ENCODE assay signal across 14 cellular contexts in the genomic region with DNA sequence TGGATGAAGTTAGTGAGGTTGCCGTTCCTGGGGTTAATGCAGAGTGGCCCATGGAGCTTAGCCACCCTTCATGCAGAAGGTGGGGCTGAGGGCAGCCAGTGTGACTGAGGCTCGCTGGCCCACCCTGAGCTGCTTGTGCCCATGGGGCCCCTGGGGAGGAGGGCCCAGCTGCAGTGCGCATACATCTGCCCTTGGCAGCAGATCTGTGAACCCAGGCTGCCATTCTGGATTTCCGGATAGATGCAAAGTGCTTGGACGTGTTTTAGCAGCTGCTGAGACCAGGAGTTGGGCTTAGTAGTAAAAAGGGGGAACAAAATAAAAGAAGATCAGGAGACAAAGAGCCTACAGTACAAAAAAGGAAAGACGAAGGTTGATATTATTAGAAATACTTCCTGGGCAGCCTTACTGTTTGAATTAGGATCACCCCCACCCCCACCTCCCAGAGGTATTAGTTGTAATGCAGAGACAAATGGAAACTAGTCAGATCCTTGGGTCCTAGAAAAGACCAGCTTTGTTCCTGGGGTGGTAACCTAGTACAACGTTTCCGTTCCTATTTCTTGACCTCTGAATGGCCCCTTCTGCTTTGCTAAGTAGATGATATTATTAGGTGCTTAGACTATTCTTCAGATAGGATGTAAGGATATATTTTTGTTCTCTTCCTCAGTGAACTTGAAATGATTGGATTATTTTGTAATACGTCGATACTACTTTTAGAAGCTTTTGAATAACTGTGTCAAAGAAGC.
DNase-seq lines count a peak whose midpoint lies in the region; ATAC-seq and TF ChIP-seq lines count a peak whose summit lies in the region.
"Had no signal": no experiment of that assay in that cellular context is flagged by ENCODE, and none has a peak within 500 bp of the region (broad histone marks: within the 10 kb centered on the region; RNA-seq: fewer than 3 reads in every experiment).

No MANE protein-coding gene starts in this region.

- no peaks in the 10 kb centered on the region for H3K36me3 Mint-ChIP-seq in chondrocyte (ENCODE audit: low read depth)

- H3K27me3 ChIP-seq in left ventricle myocardium inferior (ENCODE audit: low read depth) (no peaks in the 10 kb centered on the region), neuronal stem cell (ENCODE audit: control insufficient read depth in 3 of 3, insufficient read depth in 3 of 3, low read depth in 1 of 3, low read length in 3 of 3) (no peaks in the 10 kb centered on the region), body of pancreas (no peaks in the 10 kb centered on the region)

- no peak overlapping the region for H3K14ac ChIP-seq in neuronal stem cell (ENCODE audit: low read length)

- H2BK5ac ChIP-seq in neuronal stem cell (ENCODE audit: low read length): no peak overlapping the region

- TF ChIP-seq CTCF in left ventricle myocardium inferior (IDR thresholded peaks at IDR 0.05; ENCODE audit: borderline replicate concordance) (no peak), chondrocyte (IDR thresholded peaks at IDR 0.05) (no peak), body of pancreas (IDR thresholded peaks at IDR 0.05) (no peak)

- DNase-seq in left ventricle myocardium inferior (no peak), Right ventricle myocardium inferior (ENCODE audit: missing footprints) (no peak), chondrocyte (ENCODE audit: low spot score) (no peak), neuronal stem cell (ENCODE audit: low spot score) (no peak), body of pancreas (no peak)
- DNase-seq in activated CD4-positive, alpha-beta T cell treated with anti-CD3 and anti-CD28 coated beads for 4 hours: no peak
- DNase-seq: activated CD4-positive, alpha-beta T cell treated with anti-CD3 and anti-CD28 coated beads, Interleukin-2, amount 10 ng/mL, durations not matched to agents 7 days and 5 days; activated T-cell treated with anti-CD3 and anti-CD28 coated beads, Interleukin-2, amount 50 U/mL, for 72 hours; DMS79; left colon; NCI-H2171; T-helper 1 cell had no signal

- H4K91ac ChIP-seq in neuronal stem cell (ENCODE audit: low read depth, low read length, poor library complexity): no peak overlapping the region

- H3K27ac ChIP-seq in left ventricle myocardium inferior (replicated peaks) (peak overlapping the region; percentile 90), neuronal stem cell (replicated peaks; ENCODE audit: low read length) (no peak overlapping the region), body of pancreas (no peak overlapping the region)

- H3K4ac ChIP-seq in neuronal stem cell (ENCODE audit: low read length): no peak overlapping the region

- H2BK120ac ChIP-seq in neuronal stem cell (ENCODE audit: low read depth, low read length): no peak overlapping the region

- H3K4me3 ChIP-seq in left ventricle myocardium inferior (peak overlapping the region; percentile 27), neuronal stem cell (ENCODE audit: low read length in 2 of 2) (no peak overlapping the region), body of pancreas (no peak overlapping the region)

- H3K4me1 Mint-ChIP-seq in chondrocyte (ENCODE audit: low read depth): peaks cover 87% of the 10 kb centered on the region

- TF ChIP-seq POLR2A in body of pancreas (IDR thresholded peaks at IDR 0.05): no peak

- H3K4me2 ChIP-seq in neuronal stem cell (ENCODE audit: insufficient read depth, low read length, poor library complexity, severe bottlenecking): no peak overlapping the region

- no peak overlapping the region for H2AK5ac ChIP-seq in neuronal stem cell (ENCODE audit: low read depth, low read length)

- H2BK12ac ChIP-seq in neuronal stem cell (ENCODE audit: low read length): no peak overlapping the region

- WGBS in neuronal stem cell (ENCODE audit: extremely low coverage in 2 of 2, insufficient read length in 2 of 2, insufficient replicate concordance in 1 of 2), 2 donors: no CpG with 5 or more reads among the region's 10 CpGs
- 61 to 73% methylated on average over 10 of the region's 10 CpGs for WGBS in body of pancreas, 2 donors

- peak overlapping the region; percentile 88 for H3K27ac Mint-ChIP-seq in chondrocyte (ENCODE audit: unreplicated experiment)
- H3K27ac Mint-ChIP-seq: activated CD4-positive, alpha-beta T cell treated with anti-CD3 and anti-CD28 coated beads, Interleukin-2, amount 10 ng/mL, durations not matched to agents 7 days and 5 days; activated T-cell treated with anti-CD3 and anti-CD28 coated beads, Interleukin-2, amount 50 U/mL, for 72 hours had no signal

- H3K9ac ChIP-seq in neuronal stem cell (ENCODE audit: low read depth, low read length, poor library complexity): no peak overlapping the region

- no peak overlapping the region for H3K23ac ChIP-seq in neuronal stem cell (ENCODE audit: low read depth, low read length, poor library complexity)

- H3K36me3 ChIP-seq in left ventricle myocardium inferior (no peaks in the 10 kb centered on the region), neuronal stem cell (replicated peaks in 1 of 2; ENCODE audit: control insufficient read depth in 2 of 2, insufficient read depth in 2 of 2, low read length in 2 of 2) (peaks cover 0 to 4% of the 10 kb centered on the region in 2 donors), body of pancreas (replicated peaks in 1 of 2; ENCODE audit: insufficient read depth in 1 of 2, low read depth in 2 of 2) (no peaks in the 10 kb centered on the region)

- H3K4me3 Mint-ChIP-seq in chondrocyte (ENCODE audit: unreplicated experiment): no peak overlapping the region
- H3K4me3 Mint-ChIP-seq: activated CD4-positive, alpha-beta T cell treated with anti-CD3 and anti-CD28 coated beads, Interleukin-2, amount 10 ng/mL, durations not matched to agents 7 days and 5 days; activated T-cell treated with anti-CD3 and anti-CD28 coated beads, Interleukin-2, amount 50 U/mL, for 72 hours had no signal

- peak overlapping the region; percentile 15 for H3K18ac ChIP-seq in neuronal stem cell (ENCODE audit: low read length)

- H3K9me3 Mint-ChIP-seq in chondrocyte (ENCODE audit: low read depth): no peaks in the 10 kb centered on the region
- H3K9me3 Mint-ChIP-seq: activated CD4-positive, alpha-beta T cell treated with anti-CD3 and anti-CD28 coated beads, Interleukin-2, amount 10 ng/mL, durations not matched to agents 7 days and 5 days; activated T-cell treated with anti-CD3 and anti-CD28 coated beads, Interleukin-2, amount 50 U/mL, for 72 hours had no signal

- no peak for ATAC-seq in Right ventricle myocardium inferior
- no peak for ATAC-seq in HG03342 (IDR thresholded peaks at IDR 0.05; ENCODE audit: unreplicated experiment)
- ATAC-seq in HG03175 (IDR thresholded peaks at IDR 0.05; ENCODE audit: unreplicated experiment): no peak
- no peak for ATAC-seq in body of pancreas
- ATAC-seq: activated T-cell treated with anti-CD3 and anti-CD28 coated beads, Interleukin-2, amount 50 U/mL, for 72 hours; left colon had no signal

- H2BK15ac ChIP-seq in neuronal stem cell (ENCODE audit: low read length): no peak overlapping the region

- no peaks in the 10 kb centered on the region for H3K27me3 Mint-ChIP-seq in chondrocyte (ENCODE audit: low read depth)
- H3K27me3 Mint-ChIP-seq: activated CD4-positive, alpha-beta T cell treated with anti-CD3 and anti-CD28 coated beads, Interleukin-2, amount 10 ng/mL, durations not matched to agents 7 days and 5 days had no signal

- H3K4me1 ChIP-seq in left ventricle myocardium inferior (peaks cover 100% of the 10 kb centered on the region), neuronal stem cell (ENCODE audit: control insufficient read depth in 2 of 2, insufficient read depth in 1 of 2, low read depth in 1 of 2, low read length in 2 of 2) (peaks cover 21 to 29% of the 10 kb centered on the region in 2 donors), body of pancreas (peaks cover 55% of the 10 kb centered on the region)

- no peak overlapping the region for H4K8ac ChIP-seq in neuronal stem cell (ENCODE audit: low read depth, low read length)

- no peak overlapping the region for H2AFZ ChIP-seq in neuronal stem cell (ENCODE audit: low read length)

- intact Hi-C loops in left ventricle myocardium inferior (cut with micrococcal nuclease): no loop called here
- intact Hi-C loops in Right ventricle myocardium inferior (cut with DNase I): no loop called here
- intact Hi-C loops in body of pancreas (cut with DNase I): no loop called here

- H3K9me3 ChIP-seq in left ventricle myocardium inferior (replicated peaks) (no peaks in the 10 kb centered on the region), neuronal stem cell (replicated peaks in 1 of 2; ENCODE audit: control insufficient read depth in 2 of 2, insufficient read depth in 1 of 2, low read depth in 1 of 2, low read length in 2 of 2) (no peaks in the 10 kb centered on the region), body of pancreas (no peaks in the 10 kb centered on the region)

- H3K79me1 ChIP-seq in neuronal stem cell (ENCODE audit: low read depth, low read length): peaks cover 3% of the 10 kb centered on the region
